Comparison of ENCODE assay signal across 26 cellular contexts in genomic region chr4:142683503-142683902, GRCh38.
"Had no signal": no experiment of that assay in that cellular context is flagged by ENCODE, and none has a peak within 500 bp of the region (broad histone marks: within the 10 kb centered on the region; RNA-seq: fewer than 3 reads in every experiment).

No MANE protein-coding gene starts in this region.

- DNase-seq: activated CD4-positive, alpha-beta T cell treated with anti-CD3 and anti-CD28 coated beads for 48 hours; activated CD4-positive, alpha-beta T cell treated with anti-CD3 and anti-CD28 coated beads, Interleukin-2, amount 50 U/mL, for 4 hours; activated CD4-positive, CD25-positive, alpha-beta regulatory T cell treated with anti-CD3 and anti-CD28 coated beads, Interleukin-2, amount 50 U/mL, for 72 hours; activated CD8-positive, alpha-beta memory T cell treated with anti-CD3 and anti-CD28 coated beads, Interleukin-2, amount 50 U/mL, for 48 hours; activated CD8-positive, alpha-beta T cell treated with anti-CD3 and anti-CD28 coated beads, Interleukin-2, amount 10 ng/mL, durations not matched to agents 7 days and 5 days; activated naive CD4-positive, alpha-beta T cell treated with anti-CD3 and anti-CD28 coated beads, Interleukin-2, amount 50 U/mL, for 16 hours; activated naive CD8-positive, alpha-beta T cell treated with anti-CD3 and anti-CD28 coated beads, Interleukin-2, amount 10 ng/mL, durations not matched to agents 7 days and 5 days; activated T-cell treated with anti-CD3 and anti-CD28 coated beads, Interleukin-2, amount 50 U/mL, for 1 hour; aorta; body of pancreas; MM.1S; NCI-H1105; NCI-H1436; NCI-H1694 treated with DMSO at 0.1 percent for 48 hours; NCI-H2029 treated with DMSO at 0.1 percent for 48 hours; NCI-H510A treated with DMSO at 0.1 percent for 48 hours; NCI-H69; NK-92 treated with Interleukin-12 subunit alpha and Interleukin-12 subunit beta, amount 100 ng/mL, for 24 hours; OCI-M1; SHP77 treated with DMSO at 0.1 percent for 48 hours; T-helper 17 cell; T-helper 9 cell had no signal

- H3K9me3 ChIP-seq: body of pancreas had no signal

- ATAC-seq: activated CD8-positive, alpha-beta T cell treated with anti-CD3 and anti-CD28 coated beads, Interleukin-2, amount 10 ng/mL, durations not matched to agents 7 days and 5 days; body of pancreas; T-helper 17 cell; WTC11 had no signal

- H3K27me3 ChIP-seq: body of pancreas, cardiac muscle cell had no signal

- H3K4me3 ChIP-seq: body of pancreas, cardiac muscle cell had no signal

- H3K4me2 ChIP-seq: KMS-11 had no signal

- H3K4me1 ChIP-seq: body of pancreas had no signal

- H3K27ac ChIP-seq: body of pancreas, cardiac muscle cell, KMS-11 had no signal

- H3K9ac ChIP-seq: KMS-11 had no signal

- H3K36me3 ChIP-seq: cardiac muscle cell had no signal

- FAIRE-seq: RCC 7860 had no signal
